In genomic region chr5:177447611-177448243, GRCh38 we compare ENCODE assay signal across 1 cellular context.
TF ChIP-seq lines count a peak whose summit lies in the region.

No MANE protein-coding gene starts in this region.

TF ChIP-seq in HepG2, 621 proteins besides CTCF, POLR2A, EP300 and RAD21 (continued from another document and continues in another):
- TF ChIP-seq ZNF138 (CRISPR knock-in tag; IDR thresholded peaks at IDR 0.05; ENCODE audit: low read depth): 0 out of 2 replicates have a peak, but pooled peaks have one; percentile 68
- peak; percentile 97 for TF ChIP-seq ZNF687 (CRISPR knock-in tag; IDR thresholded peaks at IDR 0.05)
- TF ChIP-seq ZBTB8A (CRISPR knock-in tag; IDR thresholded peaks at IDR 0.05; ENCODE audit: borderline replicate concordance, low read depth): no peak
- TF ChIP-seq CENPX (CRISPR knock-in tag; IDR thresholded peaks at IDR 0.05): no peak
- TF ChIP-seq ZNF33B (CRISPR knock-in tag; IDR thresholded peaks at IDR 0.05): no peak
- TF ChIP-seq, protein P1, sequence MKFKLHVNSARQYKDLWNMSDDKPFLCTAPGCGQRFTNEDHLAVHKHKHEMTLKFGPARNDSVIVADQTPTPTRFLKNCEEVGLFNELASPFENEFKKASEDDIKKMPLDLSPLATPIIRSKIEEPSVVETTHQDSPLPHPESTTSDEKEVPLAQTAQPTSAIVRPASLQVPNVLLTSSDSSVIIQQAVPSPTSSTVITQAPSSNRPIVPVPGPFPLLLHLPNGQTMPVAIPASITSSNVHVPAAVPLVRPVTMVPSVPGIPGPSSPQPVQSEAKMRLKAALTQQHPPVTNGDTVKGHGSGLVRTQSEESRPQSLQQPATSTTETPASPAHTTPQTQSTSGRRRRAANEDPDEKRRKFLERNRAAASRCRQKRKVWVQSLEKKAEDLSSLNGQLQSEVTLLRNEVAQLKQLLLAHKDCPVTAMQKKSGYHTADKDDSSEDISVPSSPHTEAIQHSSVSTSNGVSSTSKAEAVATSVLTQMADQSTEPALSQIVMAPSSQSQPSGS (CRISPR knock-in tag; IDR thresholded peaks at IDR 0.05): no peak
- no peak; the same call in 1 of the 2 replicates for TF ChIP-seq CBFB (CRISPR knock-in tag; IDR thresholded peaks at IDR 0.05)
- TF ChIP-seq FOXP1 (IDR thresholded peaks at IDR 0.05): no peak
- no peak for TF ChIP-seq FOXP1 (CRISPR knock-in tag; IDR thresholded peaks at IDR 0.05)
- TF ChIP-seq, protein P2, sequence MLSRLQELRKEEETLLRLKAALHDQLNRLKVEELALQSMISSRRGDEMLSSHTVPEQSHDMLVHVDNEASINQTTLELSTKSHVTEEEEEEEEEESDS (CRISPR knock-in tag; IDR thresholded peaks at IDR 0.05; ENCODE audit: borderline replicate concordance): no peak
- TF ChIP-seq, protein P3, sequence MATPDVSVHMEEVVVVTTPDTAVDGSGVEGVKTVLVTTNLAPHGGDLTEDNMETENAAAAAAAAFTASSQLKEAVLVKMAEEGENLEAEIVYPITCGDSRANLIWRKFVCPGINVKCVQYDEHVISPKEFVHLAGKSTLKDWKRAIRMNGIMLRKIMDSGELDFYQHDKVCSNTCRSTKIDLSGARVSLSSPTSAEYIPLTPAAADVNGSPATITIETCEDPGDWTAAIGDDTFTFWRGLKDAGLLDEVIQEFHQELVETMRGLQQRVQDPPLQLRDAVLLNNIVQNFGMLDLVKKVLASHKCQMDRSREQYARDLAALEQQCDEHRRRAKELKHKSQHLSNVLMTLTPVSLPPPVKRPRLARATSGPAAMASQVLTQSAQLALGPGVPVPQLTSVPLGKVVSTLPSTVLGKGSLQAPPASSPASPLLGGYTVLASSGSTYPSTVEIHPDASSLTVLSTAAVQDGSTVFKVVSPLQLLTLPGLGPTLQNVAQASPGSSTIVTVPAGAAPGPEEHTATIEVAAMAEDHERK (CRISPR knock-in tag; IDR thresholded peaks at IDR 0.05; ENCODE audit: low read depth): no peak
- peak; percentile 71; the same call in 1 of the 2 replicates for TF ChIP-seq ZNF101 (CRISPR knock-in tag; IDR thresholded peaks at IDR 0.05; ENCODE audit: borderline replicate concordance, low read depth)
- TF ChIP-seq ZBTB7B (CRISPR knock-in tag; IDR thresholded peaks at IDR 0.05): 0 out of 2 replicates have a peak, but pooled peaks have one; percentile 42
- TF ChIP-seq, protein P4, sequence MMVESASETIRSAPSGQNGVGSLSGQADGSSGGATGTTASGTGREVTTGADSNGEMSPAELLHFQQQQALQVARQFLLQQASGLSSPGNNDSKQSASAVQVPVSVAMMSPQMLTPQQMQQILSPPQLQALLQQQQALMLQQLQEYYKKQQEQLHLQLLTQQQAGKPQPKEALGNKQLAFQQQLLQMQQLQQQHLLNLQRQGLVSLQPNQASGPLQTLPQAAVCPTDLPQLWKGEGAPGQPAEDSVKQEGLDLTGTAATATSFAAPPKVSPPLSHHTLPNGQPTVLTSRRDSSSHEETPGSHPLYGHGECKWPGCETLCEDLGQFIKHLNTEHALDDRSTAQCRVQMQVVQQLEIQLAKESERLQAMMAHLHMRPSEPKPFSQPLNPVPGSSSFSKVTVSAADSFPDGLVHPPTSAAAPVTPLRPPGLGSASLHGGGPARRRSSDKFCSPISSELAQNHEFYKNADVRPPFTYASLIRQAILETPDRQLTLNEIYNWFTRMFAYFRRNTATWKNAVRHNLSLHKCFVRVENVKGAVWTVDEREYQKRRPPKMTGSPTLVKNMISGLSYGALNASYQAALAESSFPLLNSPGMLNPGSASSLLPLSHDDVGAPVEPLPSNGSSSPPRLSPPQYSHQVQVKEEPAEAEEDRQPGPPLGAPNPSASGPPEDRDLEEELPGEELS (CRISPR knock-in tag; IDR thresholded peaks at IDR 0.05): 0 out of 2 replicates have a peak, but pooled peaks have one; percentile 22
- peak; percentile 54; the same call in 1 of the 2 replicates for TF ChIP-seq NR2F2 (IDR thresholded peaks at IDR 0.05; ENCODE audit: borderline replicate concordance, low read depth)
- TF ChIP-seq MATR3 (CRISPR knock-in tag; IDR thresholded peaks at IDR 0.05): no peak
- no peak for TF ChIP-seq SP4 (CRISPR knock-in tag; IDR thresholded peaks at IDR 0.05)
- TF ChIP-seq BHLHE40 (IDR thresholded peaks at IDR 0.05; ENCODE audit: low read length): peak; percentile 85
- TF ChIP-seq, protein P5, sequence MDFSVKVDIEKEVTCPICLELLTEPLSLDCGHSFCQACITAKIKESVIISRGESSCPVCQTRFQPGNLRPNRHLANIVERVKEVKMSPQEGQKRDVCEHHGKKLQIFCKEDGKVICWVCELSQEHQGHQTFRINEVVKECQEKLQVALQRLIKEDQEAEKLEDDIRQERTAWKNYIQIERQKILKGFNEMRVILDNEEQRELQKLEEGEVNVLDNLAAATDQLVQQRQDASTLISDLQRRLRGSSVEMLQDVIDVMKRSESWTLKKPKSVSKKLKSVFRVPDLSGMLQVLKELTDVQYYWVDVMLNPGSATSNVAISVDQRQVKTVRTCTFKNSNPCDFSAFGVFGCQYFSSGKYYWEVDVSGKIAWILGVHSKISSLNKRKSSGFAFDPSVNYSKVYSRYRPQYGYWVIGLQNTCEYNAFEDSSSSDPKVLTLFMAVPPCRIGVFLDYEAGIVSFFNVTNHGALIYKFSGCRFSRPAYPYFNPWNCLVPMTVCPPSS (IDR thresholded peaks at IDR 0.05): no peak
- TF ChIP-seq ZNF234 (CRISPR knock-in tag; conservative IDR thresholded peaks at IDR 0.05): no peak
- TF ChIP-seq, protein P6, sequence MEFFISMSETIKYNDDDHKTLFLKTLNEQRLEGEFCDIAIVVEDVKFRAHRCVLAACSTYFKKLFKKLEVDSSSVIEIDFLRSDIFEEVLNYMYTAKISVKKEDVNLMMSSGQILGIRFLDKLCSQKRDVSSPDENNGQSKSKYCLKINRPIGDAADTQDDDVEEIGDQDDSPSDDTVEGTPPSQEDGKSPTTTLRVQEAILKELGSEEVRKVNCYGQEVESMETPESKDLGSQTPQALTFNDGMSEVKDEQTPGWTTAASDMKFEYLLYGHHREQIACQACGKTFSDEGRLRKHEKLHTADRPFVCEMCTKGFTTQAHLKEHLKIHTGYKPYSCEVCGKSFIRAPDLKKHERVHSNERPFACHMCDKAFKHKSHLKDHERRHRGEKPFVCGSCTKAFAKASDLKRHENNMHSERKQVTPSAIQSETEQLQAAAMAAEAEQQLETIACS (CRISPR knock-in tag; IDR thresholded peaks at IDR 0.05): no peak
- TF ChIP-seq, protein P7, sequence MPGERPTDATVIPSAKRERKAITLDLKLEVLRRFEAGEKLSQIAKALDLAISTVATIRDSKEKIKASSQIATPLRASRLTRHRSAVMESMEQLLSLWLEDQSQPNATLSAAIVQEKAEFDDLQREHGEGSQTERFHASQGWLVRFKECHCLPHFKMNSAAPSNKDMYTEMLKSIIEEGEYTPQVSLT (CRISPR knock-in tag; IDR thresholded peaks at IDR 0.05; ENCODE audit: borderline replicate concordance, low read depth): no peak
- no peak; the same call in 1 of the 2 replicates for TF ChIP-seq ZNF777 (CRISPR knock-in tag; IDR thresholded peaks at IDR 0.05)
- TF ChIP-seq CREB3 (CRISPR knock-in tag; IDR thresholded peaks at IDR 0.05): no peak
- TF ChIP-seq NFYB (CRISPR knock-in tag; IDR thresholded peaks at IDR 0.05): no peak
- no peak for TF ChIP-seq ZNF143 (CRISPR knock-in tag; IDR thresholded peaks at IDR 0.05)
- TF ChIP-seq ZNF737 (CRISPR knock-in tag; IDR thresholded peaks at IDR 0.05; ENCODE audit: borderline replicate concordance): no peak
- TF ChIP-seq ZFYVE20 (CRISPR knock-in tag; IDR thresholded peaks at IDR 0.05; ENCODE audit: borderline replicate concordance, low read depth): no peak
- TF ChIP-seq MNT (IDR thresholded peaks at IDR 0.05): peak; percentile 60
- TF ChIP-seq ZEB1 (IDR thresholded peaks at IDR 0.05; ENCODE audit: insufficient replicate concordance, low read depth): no peak
- no peak for TF ChIP-seq ZNF850 (CRISPR knock-in tag; conservative IDR thresholded peaks at IDR 0.05)
- TF ChIP-seq ZNF605 (CRISPR knock-in tag; IDR thresholded peaks at IDR 0.05): peak; percentile 71; the same call in 1 of the 2 replicates
- no peak for TF ChIP-seq AHDC1 (CRISPR knock-in tag; IDR thresholded peaks at IDR 0.05; ENCODE audit: borderline replicate concordance)
- no peak for TF ChIP-seq MEF2D (CRISPR knock-in tag; IDR thresholded peaks at IDR 0.05)
- TF ChIP-seq ZFP36 (IDR thresholded peaks at IDR 0.05; ENCODE audit: borderline replicate concordance, low read depth, low read length, partially characterized antibody): no peak
- TF ChIP-seq ELF3 (CRISPR knock-in tag; IDR thresholded peaks at IDR 0.05): peak; percentile 55; the same call in 1 of the 2 replicates
